22 cellular contexts compared by ENCODE assay signal in the genomic region with DNA sequence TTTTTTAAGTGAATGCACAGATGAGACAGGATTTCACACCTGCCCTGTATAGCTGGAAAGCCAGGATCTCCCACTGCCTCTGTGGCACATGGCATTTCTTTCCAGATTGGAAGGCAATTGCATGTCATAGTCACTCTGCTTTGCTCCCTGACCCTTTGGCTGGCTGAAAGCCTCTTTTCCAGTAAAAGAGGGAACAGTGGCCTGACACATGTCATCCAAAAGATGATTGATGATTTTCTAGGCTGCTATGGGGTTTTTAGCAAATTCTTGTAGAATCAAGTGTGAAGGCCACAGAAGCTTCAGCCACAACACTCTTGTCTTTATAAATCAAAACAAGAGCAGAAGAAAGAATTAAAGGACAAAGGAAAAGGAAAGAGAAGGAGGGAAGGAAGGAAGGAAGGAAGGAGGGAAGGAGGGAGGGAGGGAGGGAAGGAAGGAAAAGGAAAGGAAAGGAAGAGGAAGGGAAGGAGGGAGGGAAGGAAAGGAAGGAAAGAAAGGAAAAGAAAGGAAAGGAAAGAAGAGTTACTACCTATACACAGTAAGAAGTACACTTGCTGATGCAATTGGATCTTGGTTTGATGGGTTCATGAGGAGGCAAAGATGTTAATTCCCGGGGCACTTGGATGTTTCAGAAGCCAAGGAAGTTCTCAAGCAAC.
"Had no signal": no experiment of that assay in that cellular context is flagged by ENCODE, and none has a peak within 500 bp of the region (broad histone marks: within the 10 kb centered on the region; RNA-seq: fewer than 3 reads in every experiment).

No MANE protein-coding gene starts in this region.

- H2AFZ ChIP-seq: PC-9 had no signal

- H3K36me3 ChIP-seq: MG63, Peyer's patch, SJCRH30 had no signal

- H3K4me3 ChIP-seq: MG63, PC-9, Peyer's patch, SJCRH30 had no signal

- H3K27ac ChIP-seq: PC-9, Peyer's patch, SJCRH30 had no signal

- H3K9me3 ChIP-seq: Peyer's patch, SJCRH30 had no signal

- DNase-seq: Karpas-422; KG1; MG63; NCI-H1092; NCI-H1417 treated with DMSO at 0.1 percent for 48 hours; NCI-H1694 treated with DMSO at 0.1 percent for 48 hours; NCI-H1930; NCI-H2107; NCI-H345; NCI-H446 treated with DMSO at 0.1 percent for 48 hours; NCI-H510A treated with DMSO at 0.1 percent for 48 hours; NCI-H526; NK-92 treated with Interleukin-12 subunit alpha and Interleukin-12 subunit beta, amount 100 ng/mL, for 24 hours; OCI-M1; PC-9; Peyer's patch; SHP77 treated with DMSO at 0.1 percent for 48 hours; SJCRH30; T-helper 1 cell; T-helper 17 cell had no signal

- H3K27me3 ChIP-seq: MG63, Peyer's patch, SJCRH30 had no signal

- H3K4me2 ChIP-seq: PC-9 had no signal

- ATAC-seq: Right ventricle myocardium inferior, SK-N-SH treated with all-trans-retinoic acid at 6 μM for 48 hours, T-helper 17 cell had no signal
